Comparison of ENCODE assay signal across 11 cellular contexts in genomic region chr2:79393806-79394484, GRCh38.
A peak's percentile ranks its signal among the peaks of the same experiment; 100 is the strongest.
DNase-seq lines count a peak whose midpoint lies in the region; ATAC-seq and TF ChIP-seq lines count a peak whose summit lies in the region.
"Had no signal": no experiment of that assay in that cellular context is flagged by ENCODE, and none has a peak within 500 bp of the region (broad histone marks: within the 10 kb centered on the region; RNA-seq: fewer than 3 reads in every experiment).

No MANE protein-coding gene starts in this region.

- H3K4me3 ChIP-seq in astrocyte of the cerebellum (ENCODE audit: low read depth, low read length): no peak overlapping the region
- H3K4me3 ChIP-seq in liver (ENCODE audit: low read depth in 1 of 3, low read length in 3 of 3): no peak overlapping the region
- H3K4me3 ChIP-seq: pancreas, tibial artery had no signal

- no peak for ATAC-seq in HG02588 (IDR thresholded peaks at IDR 0.05; ENCODE audit: unreplicated experiment)
- no peak for ATAC-seq in GM21526 (IDR thresholded peaks at IDR 0.05; ENCODE audit: low FRiP score, unreplicated experiment)

- H3K9me3 ChIP-seq in liver (ENCODE audit: control insufficient read depth in 4 of 4, low read length in 3 of 4): no peaks in the 10 kb centered on the region
- H3K9me3 ChIP-seq: pancreas, tibial artery had no signal

- no peak overlapping the region for H3K27ac Mint-ChIP-seq in chondrocyte (ENCODE audit: unreplicated experiment)
- H3K27ac Mint-ChIP-seq: activated naive CD4-positive, alpha-beta T cell treated with anti-CD3 and anti-CD28 coated beads, Interleukin-2, amount 50 U/mL, for 24 hours had no signal

- no peak for TF ChIP-seq RAD21 in liver (IDR thresholded peaks at IDR 0.05)

- in situ Hi-C loops in astrocyte of the cerebellum (cut with HindIII; ENCODE audit: low sequenced_read_pairs): no loop called here

- peaks cover 0 to 3% (median 0%) of the 10 kb centered on the region in 4 donors for H3K27me3 ChIP-seq in liver (ENCODE audit: control insufficient read depth in 4 of 4, insufficient read depth in 4 of 4, low read length in 3 of 4)
- H3K27me3 ChIP-seq: pancreas, tibial artery had no signal

- TF ChIP-seq CTCF in astrocyte of the cerebellum (IDR thresholded peaks at IDR 0.05; ENCODE audit: low read depth, low read length, missing control alignments) (no peak), liver (IDR thresholded peaks at IDR 0.05; ENCODE audit: low read depth, low read length, missing input control) (no peak), chondrocyte (IDR thresholded peaks at IDR 0.05) (no peak)

- no peaks in the 10 kb centered on the region for H3K4me1 ChIP-seq in liver (ENCODE audit: control insufficient read depth in 4 of 4, insufficient read depth in 4 of 4, low read length in 3 of 4)
- H3K4me1 ChIP-seq: pancreas, tibial artery had no signal

- DNase-seq in DMS153 (lab: John Stamatoyannopoulos, UW) (peak; percentile 80), NCI-H146 treated with DMSO at 0.1 percent for 48 hours (lab: John Stamatoyannopoulos, UW; ENCODE audit: unreplicated experiment) (peak; percentile 3), astrocyte of the cerebellum (ENCODE audit: low read depth) (peak; percentile 4), chondrocyte (ENCODE audit: low spot score) (no peak), T1000 (lab: John Stamatoyannopoulos, UW) (no peak)
- DNase-seq: tibial artery had no signal

- peaks cover 9% of the 10 kb centered on the region for H3K9me3 Mint-ChIP-seq in chondrocyte (ENCODE audit: low read depth)

- H3K36me3 Mint-ChIP-seq in chondrocyte (ENCODE audit: low read depth): no peaks in the 10 kb centered on the region
- H3K36me3 Mint-ChIP-seq: activated naive CD4-positive, alpha-beta T cell treated with anti-CD3 and anti-CD28 coated beads, Interleukin-2, amount 50 U/mL, for 24 hours had no signal

- H3K36me3 ChIP-seq in liver (ENCODE audit: control insufficient read depth in 4 of 4, insufficient read depth in 3 of 4, low read depth in 1 of 4, low read length in 3 of 4): no peaks in the 10 kb centered on the region
- H3K36me3 ChIP-seq: pancreas, tibial artery had no signal

- no peak overlapping the region for H3K4me3 Mint-ChIP-seq in chondrocyte (ENCODE audit: unreplicated experiment)
- H3K4me3 Mint-ChIP-seq: activated naive CD4-positive, alpha-beta T cell treated with anti-CD3 and anti-CD28 coated beads, Interleukin-2, amount 50 U/mL, for 24 hours had no signal

- H3K9ac ChIP-seq in liver (ENCODE audit: low read depth in 1 of 2, low read length in 2 of 2): no peak overlapping the region

- H3K27ac ChIP-seq in liver (ENCODE audit: low read depth in 1 of 2, low read length in 2 of 2): no peak overlapping the region
- H3K27ac ChIP-seq: pancreas, tibial artery had no signal

- H3K27me3 Mint-ChIP-seq in chondrocyte (ENCODE audit: low read depth): no peaks in the 10 kb centered on the region
- H3K27me3 Mint-ChIP-seq: activated naive CD4-positive, alpha-beta T cell treated with anti-CD3 and anti-CD28 coated beads, Interleukin-2, amount 50 U/mL, for 24 hours had no signal

- WGBS in liver: 22% methylated on average over 9 of the region's 9 CpGs

- no peaks in the 10 kb centered on the region for H3K4me1 Mint-ChIP-seq in chondrocyte (ENCODE audit: low read depth)
- H3K4me1 Mint-ChIP-seq: activated naive CD4-positive, alpha-beta T cell treated with anti-CD3 and anti-CD28 coated beads, Interleukin-2, amount 50 U/mL, for 24 hours had no signal

TF ChIP-seq in liver, 16 proteins besides CTCF, POLR2A, EP300 and RAD21:
- no peak for TF ChIP-seq FOXA2 (IDR thresholded peaks at IDR 0.05)
- TF ChIP-seq NR2F2 (IDR thresholded peaks at IDR 0.05): peak; percentile 92
- no peak for TF ChIP-seq YY1 (IDR thresholded peaks at IDR 0.05)
- no peak for TF ChIP-seq MAX (IDR thresholded peaks at IDR 0.05)
- TF ChIP-seq RXRA (IDR thresholded peaks at IDR 0.05): peak in 1 of 2 donors; percentile 47
- peak; percentile 35 for TF ChIP-seq REST (IDR thresholded peaks at IDR 0.05)
- no peak for TF ChIP-seq ZBTB33 (IDR thresholded peaks at IDR 0.05)

Comparison
In these comparisons a context has a peak if more than half of its experiments do, and no peak if none do; other contexts are left out.
1. DNase-seq: peak in DMS153 (single experiment), NCI-H146 treated with DMSO at 0.1 percent for 48 hours (single experiment) and astrocyte of the cerebellum (single experiment); none in chondrocyte (single experiment) and T1000 (single experiment).